Comparison of ENCODE assay signal across 7 cellular contexts in the genomic region with DNA sequence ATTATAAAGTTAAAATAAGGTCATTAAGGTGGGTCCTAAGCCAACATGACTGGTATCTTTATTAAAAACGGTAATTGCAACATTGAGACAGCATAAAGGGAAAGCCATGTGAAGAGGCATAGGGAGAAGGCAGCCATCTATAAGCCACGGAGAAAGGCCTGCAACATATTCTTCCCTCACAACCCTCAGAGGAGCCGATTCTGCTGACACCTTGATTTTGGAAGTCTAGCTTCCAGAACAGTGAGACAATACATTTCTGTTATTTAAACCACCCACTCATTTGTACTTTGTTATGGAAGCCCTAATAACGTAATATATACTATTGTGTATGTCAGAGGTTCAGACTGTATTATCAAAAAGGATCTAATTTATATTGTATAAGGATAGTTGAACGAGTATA.
"Had no signal": no experiment of that assay in that cellular context is flagged by ENCODE, and none has a peak within 500 bp of the region (broad histone marks: within the 10 kb centered on the region; RNA-seq: fewer than 3 reads in every experiment).

No MANE protein-coding gene starts in this region.

- H3K27ac ChIP-seq: HL-60 had no signal

- H3K4me1 ChIP-seq: HAP-1 had no signal

- H3K9me3 ChIP-seq: HAP-1 had no signal

- H3K36me3 ChIP-seq: HAP-1 had no signal

- DNase-seq: GOT3, H7, HFFc6, KG1 had no signal

- H3K4me3 ChIP-seq: HAP-1 had no signal

- ATAC-seq: HCT116 had no signal
